Comparison of ENCODE assay signal across 7 cellular contexts in genomic region chr4:186067757-186068385, GRCh38. TPM values are rescaled to one million over a fixed set of nuclear protein-coding genes. Genes with fewer than 3 reads are reported as not detected.
DNase-seq lines count a peak whose midpoint lies in the region; ATAC-seq and TF ChIP-seq lines count a peak whose summit lies in the region.

No MANE protein-coding gene starts in this region.

- H3K27me3 ChIP-seq in GM06990 (replicated peaks; ENCODE audit: control insufficient read depth, insufficient read depth, low read length), result no peaks in the 10 kb centered on the region

- ATAC-seq in GM21717 (IDR thresholded peaks at IDR 0.05; ENCODE audit: unreplicated experiment), result peak; percentile 78

- no peak overlapping the region for H3K4me3 ChIP-seq in GM06990 (replicated peaks; ENCODE audit: low read depth, low read length)

- TF ChIP-seq CTCF in GM06990 (IDR thresholded peaks at IDR 0.05; ENCODE audit: insufficient read depth, low read length, poor library complexity, severe bottlenecking), result peak; percentile 66
- TF ChIP-seq CTCF in LNCAP (IDR thresholded peaks at IDR 0.05), result peak; percentile 50

- H3K36me3 ChIP-seq in GM06990 (ENCODE audit: control insufficient read depth, insufficient read depth, low read length), result no peaks in the 10 kb centered on the region

- peak; percentile 5 for DNase-seq in GM06990 (ENCODE audit: extremely low read depth, insufficient read length)
- DNase-seq in T-helper 9 cell, result peak; percentile 3
- peak; percentile 57 for DNase-seq in dedifferentiated amniotic fluid mesenchymal stem cell (ENCODE audit: extremely low spot score)
- DNase-seq in lung microvascular endothelial cell (ENCODE audit: low read depth in 2 of 2), result peak; percentile 74 to 82
- peak; percentile 54 for DNase-seq in stromal cell of bone marrow (ENCODE audit: low read depth)

RNA-seq across cellular contexts. Expression of gene TLR3, which starts 1.1 kb away (rescaled TPM):
- 0.40 and 0.44 TPM in 2 replicates for total RNA-seq in lung microvascular endothelial cell

RNA-seq across cellular contexts. Expression of gene FAM149A, which starts 36.6 kb away (rescaled TPM):
- total RNA-seq in lung microvascular endothelial cell, result under 0.01 TPM in 1 of 2 replicates, not detected in the other

Comparison
In these comparisons a context has a peak if more than half of its experiments do, and no peak if none do; other contexts are left out.
1. DNase-seq: peak in every context shown above with its lines; median percentile 78 in lung microvascular endothelial cell; 57 in dedifferentiated amniotic fluid mesenchymal stem cell; 54 in stromal cell of bone marrow; 5 in GM06990; 3 in T-helper 9 cell.